ENCODE assay signal across 15 cellular contexts in genomic region chr3:57963811-57964346, GRCh38.
"Had no signal": no experiment of that assay in that cellular context is flagged by ENCODE, and none has a peak within 500 bp of the region (broad histone marks: within the 10 kb centered on the region; RNA-seq: fewer than 3 reads in every experiment).

No MANE protein-coding gene starts in this region.

- H3K27me3 ChIP-seq: body of pancreas, right atrium auricular region had no signal

- H3K4me3 ChIP-seq: body of pancreas, right atrium auricular region, skin epidermis had no signal

- DNase-seq: activated B cell treated with CpG ODN at 0.5 μM for 24 hours; activated CD4-positive, alpha-beta T cell treated with anti-CD3 and anti-CD28 coated beads, Interleukin-2, amount 10 ng/mL, durations not matched to agents 7 days and 5 days; activated CD8-positive, alpha-beta memory T cell treated with anti-CD3 and anti-CD28 coated beads for 24 hours; activated gamma-delta T cell treated with Interleukin-2 at 50 U/mL for 16 hours; amygdala; body of pancreas; central memory CD4-positive, alpha-beta T cell; effector memory CD4-positive, alpha-beta T cell; nucleus accumbens; stimulated activated CD4-positive, alpha-beta T cell treated with anti-CD3 and anti-CD28 coated beads, Interleukin-15, amount 100 ng/mL, for 24 hours; stimulated activated CD4-positive, alpha-beta T cell treated with anti-CD3 and anti-CD28 coated beads, Interleukin-4, amount 100 ng/mL, for 1 hour; stimulated activated naive CD4-positive, alpha-beta T cell had no signal

- ATAC-seq: body of pancreas; natural killer cell treated with Interleukin-12 subunit alpha and Interleukin-12 subunit beta and Interleukin-15 and Interleukin-18, amount 100 ng/mL, for 72 hours had no signal

- H3K36me3 ChIP-seq: right atrium auricular region had no signal

- H3K27ac ChIP-seq: body of pancreas, right atrium auricular region, skin epidermis had no signal

- H3K4me1 ChIP-seq: body of pancreas had no signal

- H3K9me3 ChIP-seq: body of pancreas, right atrium auricular region had no signal
